ENCODE assay signal across 9 cellular contexts in genomic region chr20:63183422-63184146, GRCh38. TPM values are rescaled to one million over a fixed set of nuclear protein-coding genes. Genes with fewer than 3 reads are reported as not detected.
DNase-seq lines count a peak whose midpoint lies in the region; ATAC-seq and TF ChIP-seq lines count a peak whose summit lies in the region.
"Had no signal": no experiment of that assay in that cellular context is flagged by ENCODE, and none has a peak within 500 bp of the region (broad histone marks: within the 10 kb centered on the region; RNA-seq: fewer than 3 reads in every experiment).

No MANE protein-coding gene starts in this region.

- ATAC-seq in activated B cell treated with CpG ODN at 0.5 μM for 24 hours (ENCODE audit: low read depth) (peak; percentile 43), thoracic aorta (ENCODE audit: insufficient number of reproducible peaks, low FRiP score, low read depth) (no peak), HG02884 (IDR thresholded peaks at IDR 0.05; ENCODE audit: unreplicated experiment) (no peak), GM19351 (IDR thresholded peaks at IDR 0.05; ENCODE audit: unreplicated experiment) (no peak)

- H3K27ac Mint-ChIP-seq in activated B cell treated with CpG ODN at 0.5 μM for 24 hours: no peak overlapping the region
- H3K27ac Mint-ChIP-seq: T-helper 1 cell treated with Interleukin-12 subunit alpha and Interleukin-12 subunit beta and Interleukin-4 antibody, amounts not matched to agents 30 μg/mL and 1 μg/mL, for 36 hours had no signal

- no peaks in the 10 kb centered on the region for H3K9me2 ChIP-seq in DOHH2 (replicated peaks; ENCODE audit: control insufficient read depth, low read length)

- H3K79me2 ChIP-seq in DOHH2 (ENCODE audit: control insufficient read depth, low read length): no peaks in the 10 kb centered on the region

- peak; percentile 79 for TF ChIP-seq RAD21 in Ishikawa (IDR thresholded peaks at IDR 0.05; ENCODE audit: low read depth)

- no peak overlapping the region for H3K4me3 Mint-ChIP-seq in activated B cell treated with CpG ODN at 0.5 μM for 24 hours
- H3K4me3 Mint-ChIP-seq: T-helper 1 cell treated with Interleukin-12 subunit alpha and Interleukin-12 subunit beta and Interleukin-4 antibody, amounts not matched to agents 30 μg/mL and 1 μg/mL, for 36 hours had no signal

- peak; percentile 95 for TF ChIP-seq CTCF in DOHH2 (IDR thresholded peaks at IDR 0.05; ENCODE audit: low read depth, low read length, poor library complexity, severe bottlenecking)
- no peak for TF ChIP-seq CTCF in activated B cell treated with CpG ODN at 0.5 μM for 24 hours (IDR thresholded peaks at IDR 0.05)
- TF ChIP-seq CTCF in choroid plexus epithelial cell (conservative IDR thresholded peaks at IDR 0.05; ENCODE audit: low read depth, low read length): peak; percentile 86
- TF ChIP-seq CTCF in thoracic aorta (IDR thresholded peaks at IDR 0.05): peak; percentile 47

- H3K27ac ChIP-seq in DOHH2 (ENCODE audit: low read depth, low read length): no peak overlapping the region
- no peak overlapping the region for H3K27ac ChIP-seq in thoracic aorta

- DNase-seq in activated B cell treated with CpG ODN at 0.5 μM for 24 hours (no peak), choroid plexus epithelial cell (ENCODE audit: low read depth) (peak; percentile 39), midbrain (lab: John Stamatoyannopoulos, UW) (peak; percentile 3), thoracic aorta (ENCODE audit: low spot score) (no peak)

- H3K27me3 ChIP-seq in DOHH2 (ENCODE audit: control insufficient read depth, low read length) (peaks cover 18% of the 10 kb centered on the region), thoracic aorta (replicated peaks; ENCODE audit: insufficient read depth) (no peaks in the 10 kb centered on the region)

- no peaks in the 10 kb centered on the region for H4K20me1 ChIP-seq in DOHH2 (ENCODE audit: control insufficient read depth, insufficient read depth, low read depth, low read length)

- POLR2A ChIA-PET in activated B cell treated with CpG ODN at 0.5 μM for 24 hours (lab: Charles Lee): no interaction called here

- H3K36me3 ChIP-seq in DOHH2 (ENCODE audit: control insufficient read depth, low read length) (no peaks in the 10 kb centered on the region), thoracic aorta (no peaks in the 10 kb centered on the region)

- no peaks in the 10 kb centered on the region for H3K9me3 Mint-ChIP-seq in activated B cell treated with CpG ODN at 0.5 μM for 24 hours

- intact Hi-C loops in activated B cell treated with CpG ODN at 0.5 μM for 24 hours (cut with micrococcal nuclease): loop anchor here (5.0 kb wide), 1 partner anchor 69 kb away; the partner anchor contains the start of gene NKAIN4

- H3K4me1 Mint-ChIP-seq in activated B cell treated with CpG ODN at 0.5 μM for 24 hours: peaks cover 7% of the 10 kb centered on the region

- no peak overlapping the region for H3K4me2 ChIP-seq in DOHH2 (ENCODE audit: low read length)

- H3K9me3 ChIP-seq in DOHH2 (ENCODE audit: control insufficient read depth, insufficient read depth, low read length) (peaks cover 8% of the 10 kb centered on the region; the same call in 1 of the 2 replicates), thoracic aorta (no peaks in the 10 kb centered on the region)

- TF ChIP-seq EP300 in Ishikawa (IDR thresholded peaks at IDR 0.05; ENCODE audit: borderline replicate concordance): no peak

- peaks cover 3% of the 10 kb centered on the region; the same call in 1 of the 2 replicates for H3K4me1 ChIP-seq in DOHH2 (ENCODE audit: control insufficient read depth, low read length)
- H3K4me1 ChIP-seq in thoracic aorta (ENCODE audit: control insufficient read depth in 1 of 2, low read depth in 2 of 2): peaks cover 0 to 14% of the 10 kb centered on the region in 2 donors

- H3F3A ChIP-seq in DOHH2 (ENCODE audit: control insufficient read depth, insufficient read depth): no peaks in the 10 kb centered on the region

- H3K4me3 ChIP-seq in DOHH2 (ENCODE audit: low read length) (no peak overlapping the region), choroid plexus epithelial cell (ENCODE audit: low read depth, low read length) (no peak overlapping the region), thoracic aorta (no peak overlapping the region)

- no peaks in the 10 kb centered on the region for H3K36me3 Mint-ChIP-seq in activated B cell treated with CpG ODN at 0.5 μM for 24 hours (ENCODE audit: low read depth)

- H3K27me3 Mint-ChIP-seq in activated B cell treated with CpG ODN at 0.5 μM for 24 hours: peaks cover 21% of the 10 kb centered on the region

- CTCF ChIA-PET in activated B cell treated with CpG ODN at 0.5 μM for 24 hours (lab: Charles Lee): interaction anchor here (1.6 kb wide), 1 partner anchor 40 kb away, joined by 6 read pairs; no protein-coding TSS in a partner anchor

TF ChIP-seq in Ishikawa, 13 proteins besides CTCF, POLR2A, EP300 and RAD21:
- TF ChIP-seq TEAD4 (IDR thresholded peaks at IDR 0.05): peak; percentile 14; the same call in 1 of the 2 replicates
- no peak for TF ChIP-seq TCF12 (IDR thresholded peaks at IDR 0.05; ENCODE audit: low read depth)
- TF ChIP-seq YY1 (IDR thresholded peaks at IDR 0.05; ENCODE audit: low read depth): no peak

RNA-seq across cellular contexts. Expression of gene YTHDF1, which starts 32.3 kb away (rescaled TPM):
- 32.6 and 34.1 TPM in 2 replicates for total RNA-seq in activated B cell treated with CpG ODN at 0.5 μM for 24 hours
- total RNA-seq in thoracic aorta: 10 to 100 TPM; 21.8 to 31.8 TPM

RNA-seq across cellular contexts. Expression of gene BIRC7, which starts 52.1 kb away (rescaled TPM):
- total RNA-seq in activated B cell treated with CpG ODN at 0.5 μM for 24 hours (not detected in 2 replicates), thoracic aorta (not detected)

Comparison
In these comparisons a context has a peak if more than half of its experiments do, and no peak if none do; other contexts are left out.
1. DNase-seq: peak in choroid plexus epithelial cell (single experiment) and midbrain (single experiment); none in activated B cell treated with CpG ODN at 0.5 μM for 24 hours (single experiment) and thoracic aorta (single experiment).